Comparison of ENCODE assay signal across 22 cellular contexts in the genomic region with DNA sequence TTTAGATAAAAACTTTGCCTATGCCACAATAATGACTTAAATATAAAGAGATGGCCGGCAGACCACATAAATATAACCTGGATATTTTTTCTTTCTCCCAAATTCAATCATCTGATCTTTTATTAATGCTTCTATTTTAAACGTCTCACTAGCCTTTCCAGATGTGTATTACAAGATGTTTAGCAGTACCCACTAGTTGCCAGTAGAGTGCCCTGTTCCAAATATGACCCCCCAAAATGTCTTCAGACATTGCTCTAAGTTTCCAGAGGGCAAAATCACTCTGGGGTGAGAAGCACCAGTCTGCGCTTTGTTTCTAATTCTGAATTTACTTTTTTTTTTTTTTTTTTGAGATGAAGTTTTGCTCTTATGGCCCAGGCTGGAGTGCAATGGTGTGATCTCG.
DNase-seq lines count a peak whose midpoint lies in the region; ATAC-seq and TF ChIP-seq lines count a peak whose summit lies in the region.
"Had no signal": no experiment of that assay in that cellular context is flagged by ENCODE, and none has a peak within 500 bp of the region (broad histone marks: within the 10 kb centered on the region; RNA-seq: fewer than 3 reads in every experiment).

No MANE protein-coding gene starts in this region.

- no peaks in the 10 kb centered on the region for H3K9me3 Mint-ChIP-seq in activated T-cell treated with anti-CD3 and anti-CD28 coated beads, Interleukin-2, amount 50 U/mL, for 24 hours
- H3K9me3 Mint-ChIP-seq: activated T-helper 2 cell treated with anti-CD3 and anti-CD28 coated beads, Interferon-gamma antibody, Interleukin-2, Interleukin-4, amounts not matched to agents 10 μg/mL and 5 μg/mL and 100 μg/mL, durations not matched to agents 14 hours and 24 hours and 36 hours; stimulated activated naive CD8-positive, alpha-beta T cell treated with anti-CD3 and anti-CD28 coated beads, Interleukin-15, Interleukin-2, amounts not matched to agents 100 ng/mL and 50 ng/mL, for 24 hours; T-cell had no signal

- H3K27me3 Mint-ChIP-seq in activated T-cell treated with anti-CD3 and anti-CD28 coated beads, Interleukin-2, amount 50 U/mL, for 24 hours, result peaks cover 10% of the 10 kb centered on the region
- H3K27me3 Mint-ChIP-seq: CD8-positive, alpha-beta memory T cell had no signal

- peak; percentile 11 for TF ChIP-seq CTCF in GM06990 (IDR thresholded peaks at IDR 0.05; ENCODE audit: insufficient read depth, low read length, poor library complexity, severe bottlenecking)
- TF ChIP-seq CTCF in foreskin keratinocyte (conservative IDR thresholded peaks at IDR 0.05), result peak; percentile 10

- in situ Hi-C loops in SK-MEL-5 (cut with HindIII; ENCODE audit: low pct_unique_long_range_greater_than_20kb, low sequenced_read_pairs), result no loop called here

- no peaks in the 10 kb centered on the region for H3K27me3 ChIP-seq in GM06990 (replicated peaks; ENCODE audit: control insufficient read depth, insufficient read depth, low read length)
- no peaks in the 10 kb centered on the region for H3K27me3 ChIP-seq in foreskin keratinocyte
- H3K27me3 ChIP-seq: body of pancreas, tibial artery had no signal

- no peaks in the 10 kb centered on the region for H3K4me1 ChIP-seq in foreskin keratinocyte
- H3K4me1 ChIP-seq: body of pancreas, psoas muscle, tibial artery had no signal

- H3K4me1 Mint-ChIP-seq in activated T-cell treated with anti-CD3 and anti-CD28 coated beads, Interleukin-2, amount 50 U/mL, for 24 hours (ENCODE audit: low read depth), result peaks cover 6% of the 10 kb centered on the region
- H3K4me1 Mint-ChIP-seq: activated naive CD8-positive, alpha-beta T cell treated with anti-CD3 and anti-CD28 coated beads, Interleukin-2, amount 10 ng/mL, durations not matched to agents 7 days and 5 days; CD8-positive, alpha-beta memory T cell; immature natural killer cell; T-cell had no signal

- H3K4me3 ChIP-seq in GM06990 (replicated peaks; ENCODE audit: low read depth, low read length), result no peak overlapping the region
- H3K4me3 ChIP-seq: body of pancreas, psoas muscle, skin epidermis, tibial artery had no signal

- H3K27ac Mint-ChIP-seq in activated T-cell treated with anti-CD3 and anti-CD28 coated beads, Interleukin-2, amount 50 U/mL, for 24 hours, result no peak overlapping the region
- H3K27ac Mint-ChIP-seq: activated naive CD8-positive, alpha-beta T cell treated with anti-CD3 and anti-CD28 coated beads, Interleukin-2, amount 10 ng/mL, durations not matched to agents 7 days and 5 days; activated T-helper 2 cell treated with anti-CD3 and anti-CD28 coated beads, Interferon-gamma antibody, Interleukin-2, Interleukin-4, amounts not matched to agents 10 μg/mL and 5 μg/mL and 100 μg/mL, durations not matched to agents 14 hours and 24 hours and 36 hours; CD8-positive, alpha-beta memory T cell; immature natural killer cell; stimulated activated naive CD8-positive, alpha-beta T cell treated with anti-CD3 and anti-CD28 coated beads, Interleukin-15, Interleukin-2, amounts not matched to agents 100 ng/mL and 50 ng/mL, for 24 hours; T-cell had no signal

- H3K36me3 Mint-ChIP-seq in activated T-cell treated with anti-CD3 and anti-CD28 coated beads, Interleukin-2, amount 50 U/mL, for 24 hours (ENCODE audit: low read depth), result no peaks in the 10 kb centered on the region
- H3K36me3 Mint-ChIP-seq: activated naive CD8-positive, alpha-beta T cell treated with anti-CD3 and anti-CD28 coated beads, Interleukin-2, amount 10 ng/mL, durations not matched to agents 7 days and 5 days; CD8-positive, alpha-beta memory T cell; immature natural killer cell; T-cell had no signal

- H3K27ac ChIP-seq in foreskin keratinocyte, result no peak overlapping the region
- H3K27ac ChIP-seq: body of pancreas, KMS-11, psoas muscle, skin epidermis, tibial artery had no signal

- DNase-seq in GM06990 (ENCODE audit: extremely low read depth, insufficient read length) (no peak), SK-MEL-5 (ENCODE audit: low read depth, low spot score) (peak; percentile 9), foreskin keratinocyte (no peak)
- no peak for DNase-seq in activated T-cell treated with anti-CD3 and anti-CD28 coated beads, Interleukin-2, amount 50 U/mL, for 24 hours
- DNase-seq: activated CD4-positive, alpha-beta T cell treated with anti-CD3 and anti-CD28 coated beads for 48 hours; activated naive CD8-positive, alpha-beta T cell treated with anti-CD3 and anti-CD28 coated beads, Interleukin-2, amount 10 ng/mL, durations not matched to agents 7 days and 5 days; body of pancreas; CD8-positive, alpha-beta memory T cell; immature natural killer cell; NCI-H1417; NCI-H510A; psoas muscle; stimulated activated CD4-positive, alpha-beta T cell treated with anti-CD3 and anti-CD28 coated beads, Interleukin-2, amount 100 ng/mL, for 24 hours; T-cell; tibial artery had no signal

- ATAC-seq in GM19351 (IDR thresholded peaks at IDR 0.05; ENCODE audit: unreplicated experiment), result peak; percentile 48
- no peak for ATAC-seq in foreskin keratinocyte
- no peak for ATAC-seq in GM21447 (IDR thresholded peaks at IDR 0.05; ENCODE audit: unreplicated experiment)
- ATAC-seq in HG03039 (IDR thresholded peaks at IDR 0.05; ENCODE audit: unreplicated experiment), result no peak
- ATAC-seq: body of pancreas, psoas muscle, T-cell had no signal

- no peak overlapping the region for H3K4me3 Mint-ChIP-seq in activated T-cell treated with anti-CD3 and anti-CD28 coated beads, Interleukin-2, amount 50 U/mL, for 24 hours
- H3K4me3 Mint-ChIP-seq: activated naive CD8-positive, alpha-beta T cell treated with anti-CD3 and anti-CD28 coated beads, Interleukin-2, amount 10 ng/mL, durations not matched to agents 7 days and 5 days; CD8-positive, alpha-beta memory T cell; immature natural killer cell; stimulated activated naive CD8-positive, alpha-beta T cell treated with anti-CD3 and anti-CD28 coated beads, Interleukin-15, Interleukin-2, amounts not matched to agents 100 ng/mL and 50 ng/mL, for 24 hours; T-cell had no signal

- H3K36me3 ChIP-seq in GM06990 (ENCODE audit: control insufficient read depth, insufficient read depth, low read length), result no peaks in the 10 kb centered on the region
- H3K36me3 ChIP-seq: tibial artery had no signal
